In genomic region chr1:119895102-119895501, GRCh38 we compare ENCODE assay signal across 23 cellular contexts. TPM values are rescaled to one million over a fixed set of nuclear protein-coding genes. Genes with fewer than 3 reads are reported as not detected.
"Had no signal": no experiment of that assay in that cellular context is flagged by ENCODE, and none has a peak within 500 bp of the region (broad histone marks: within the 10 kb centered on the region; RNA-seq: fewer than 3 reads in every experiment).

No MANE protein-coding gene starts in this region.

- ATAC-seq: activated T-helper 17 cell treated with anti-CD3 and anti-CD28 coated beads, Interleukin-2, amount 50 U/mL, for 72 hours; K562; Right ventricle myocardium inferior had no signal

- H3K4me2 ChIP-seq: PC-9 had no signal

- H3K4me3 ChIP-seq: K562, PC-9, SK-N-MC had no signal

- H3K27ac ChIP-seq: PC-9, SK-N-MC, VCaP had no signal

- DNase-seq: activated CD4-positive, alpha-beta memory T cell treated with anti-CD3 and anti-CD28 coated beads for 36 hours; activated CD4-positive, alpha-beta T cell treated with anti-CD3 and anti-CD28 coated beads, Interleukin-2, amount 10 ng/mL, durations not matched to agents 7 days and 5 days; activated CD4-positive, CD25-positive, alpha-beta regulatory T cell; activated gamma-delta T cell; activated naive CD4-positive, alpha-beta T cell treated with anti-CD3 and anti-CD28 coated beads for 36 hours; activated T-cell treated with anti-CD3 and anti-CD28 coated beads for 4 hours; activated T-cell treated with anti-CD3 and anti-CD28 coated beads, Interleukin-2, amount 50 U/mL, for 48 hours; caudate nucleus; Karpas-422; NCI-H1105 treated with DMSO at 0.1 percent for 48 hours; NCI-H1436 treated with DMSO at 0.1 percent for 48 hours; NCI-H187; NCI-H2081; NCI-H446; PC-9; T-helper 1 cell had no signal

- H2AFZ ChIP-seq: PC-9 had no signal

RNA-seq across cellular contexts. Expression of gene ADAM30, which starts 1.2 kb away (rescaled TPM):
- total RNA-seq: activated CD4-positive, alpha-beta memory T cell treated with anti-CD3 and anti-CD28 coated beads for 36 hours; activated CD4-positive, alpha-beta T cell treated with anti-CD3 and anti-CD28 coated beads, Interleukin-2, amount 10 ng/mL, durations not matched to agents 7 days and 5 days; activated CD8-positive, alpha-beta memory T cell treated with anti-CD3 and anti-CD28 coated beads for 36 hours; activated naive CD4-positive, alpha-beta T cell treated with anti-CD3 and anti-CD28 coated beads for 36 hours; activated T-helper 17 cell treated with anti-CD3 and anti-CD28 coated beads, Interleukin-2, amount 50 U/mL, for 72 hours; K562; PC-9; Right ventricle myocardium inferior; T-helper 2 cell treated with Interferon-gamma antibody and Interleukin-4, amounts not matched to agents 100 ng/mL and 5 ng/mL, for 36 hours had no signal
- polyA plus RNA-seq: K562 had no signal
